Comparison of ENCODE assay signal across 9 cellular contexts in genomic region chr2:207533609-207534008, GRCh38. TPM values are rescaled to one million over a fixed set of nuclear protein-coding genes. Genes with fewer than 3 reads are reported as not detected.
DNase-seq lines count a peak whose midpoint lies in the region; ATAC-seq and TF ChIP-seq lines count a peak whose summit lies in the region.
"Had no signal": no experiment of that assay in that cellular context is flagged by ENCODE, and none has a peak within 500 bp of the region (broad histone marks: within the 10 kb centered on the region; RNA-seq: fewer than 3 reads in every experiment).

No MANE protein-coding gene starts in this region.

- peaks cover 0 to 59% (median 47%) of the 10 kb centered on the region in 4 donors for H3K4me1 ChIP-seq in sigmoid colon

- no peak overlapping the region for H3K4me3 ChIP-seq in sigmoid colon

- peak overlapping the region; percentile 91 to 100 (median 98) for H3K27ac ChIP-seq in sigmoid colon

- H3K9me3 ChIP-seq in sigmoid colon: no peaks in the 10 kb centered on the region

- no peak overlapping the region for H3K4me3 Mint-ChIP-seq in T-helper 1 cell treated with Interleukin-12 subunit alpha and Interleukin-12 subunit beta and Interleukin-4 antibody, amounts not matched to agents 30 μg/mL and 1 μg/mL, for 36 hours
- peak overlapping the region; percentile 87 for H3K4me3 Mint-ChIP-seq in central memory CD8-positive, alpha-beta T cell

- no peak for TF ChIP-seq POLR2A in sigmoid colon (IDR thresholded peaks at IDR 0.05)

- no peak for TF ChIP-seq EP300 in sigmoid colon (IDR thresholded peaks at IDR 0.05)

- H3K27me3 Mint-ChIP-seq in T-helper 1 cell treated with Interleukin-12 subunit alpha and Interleukin-12 subunit beta and Interleukin-4 antibody, amounts not matched to agents 30 μg/mL and 1 μg/mL, for 36 hours (ENCODE audit: low read depth): no peaks in the 10 kb centered on the region
- H3K27me3 Mint-ChIP-seq in central memory CD8-positive, alpha-beta T cell: no peaks in the 10 kb centered on the region

- no peaks in the 10 kb centered on the region for H3K9me3 Mint-ChIP-seq in T-helper 1 cell treated with Interleukin-12 subunit alpha and Interleukin-12 subunit beta and Interleukin-4 antibody, amounts not matched to agents 30 μg/mL and 1 μg/mL, for 36 hours
- no peaks in the 10 kb centered on the region for H3K9me3 Mint-ChIP-seq in central memory CD8-positive, alpha-beta T cell

- TF ChIP-seq CTCF in sigmoid colon (IDR thresholded peaks at IDR 0.05): no peak

- DNase-seq in T-helper 1 cell (no peak), NCI-H2029 (lab: John Stamatoyannopoulos, UW) (peak; percentile 30), sigmoid colon (no peak), posterior vena cava (ENCODE audit: low spot score) (no peak), NAMALWA (ENCODE audit: low spot score) (no peak), anterior cingulate cortex (lab: John Stamatoyannopoulos, UW) (no peak)
- DNase-seq in central memory CD8-positive, alpha-beta T cell (ENCODE audit: low spot score in 2 of 2): no peak

- no peak for ATAC-seq in central memory CD8-positive, alpha-beta T cell (replicated peaks; ENCODE audit: extremely low read depth, poor library complexity, severe bottlenecking)
- ATAC-seq: esophagus mucosa had no signal

- 83 to 91% methylated on average over 1 of the region's 1 CpG for WGBS in sigmoid colon, 2 donors

- H3K36me3 ChIP-seq in sigmoid colon: no peaks in the 10 kb centered on the region

- intact Hi-C loops in sigmoid colon (cut with DNase I) (loop anchor here (5.0 to 10.0 kb wide), 2 partner anchors 179 to 731 kb away; partner anchors contain the start of genes CCNYL1 and PIKFYVE), posterior vena cava (cut with DNase I) (no loop called here)

- H3K27me3 ChIP-seq in sigmoid colon: no peaks in the 10 kb centered on the region

- H3K4me1 Mint-ChIP-seq in T-helper 1 cell treated with Interleukin-12 subunit alpha and Interleukin-12 subunit beta and Interleukin-4 antibody, amounts not matched to agents 30 μg/mL and 1 μg/mL, for 36 hours (ENCODE audit: low read depth): peaks cover 41% of the 10 kb centered on the region
- H3K4me1 Mint-ChIP-seq in central memory CD8-positive, alpha-beta T cell: peaks cover 55% of the 10 kb centered on the region

- H3K36me3 Mint-ChIP-seq in T-helper 1 cell treated with Interleukin-12 subunit alpha and Interleukin-12 subunit beta and Interleukin-4 antibody, amounts not matched to agents 30 μg/mL and 1 μg/mL, for 36 hours (ENCODE audit: low read depth): peaks cover 24% of the 10 kb centered on the region
- peaks cover 36% of the 10 kb centered on the region for H3K36me3 Mint-ChIP-seq in central memory CD8-positive, alpha-beta T cell (ENCODE audit: insufficient read depth)

- H3K27ac Mint-ChIP-seq in T-helper 1 cell treated with Interleukin-12 subunit alpha and Interleukin-12 subunit beta and Interleukin-4 antibody, amounts not matched to agents 30 μg/mL and 1 μg/mL, for 36 hours: peak overlapping the region; percentile 20
- H3K27ac Mint-ChIP-seq in central memory CD8-positive, alpha-beta T cell (ENCODE audit: low read depth): peak overlapping the region; percentile 99

RNA-seq across cellular contexts. Expression of gene CREB1, which starts 3.8 kb away (rescaled TPM):
- 10 to 100 TPM; 31.3 to 52.0 (median 47.0) TPM for total RNA-seq in sigmoid colon
- polyA plus RNA-seq in sigmoid colon: 10 to 100 TPM in 1 of 3 donors, 1 to 10 TPM in 2; 7.2 to 11.7 (median 9.5) TPM
- total RNA-seq in posterior vena cava: 10 to 100 TPM; 62.0 to 67.9 TPM
